Comparison of ENCODE assay signal across 21 cellular contexts in the genomic region with DNA sequence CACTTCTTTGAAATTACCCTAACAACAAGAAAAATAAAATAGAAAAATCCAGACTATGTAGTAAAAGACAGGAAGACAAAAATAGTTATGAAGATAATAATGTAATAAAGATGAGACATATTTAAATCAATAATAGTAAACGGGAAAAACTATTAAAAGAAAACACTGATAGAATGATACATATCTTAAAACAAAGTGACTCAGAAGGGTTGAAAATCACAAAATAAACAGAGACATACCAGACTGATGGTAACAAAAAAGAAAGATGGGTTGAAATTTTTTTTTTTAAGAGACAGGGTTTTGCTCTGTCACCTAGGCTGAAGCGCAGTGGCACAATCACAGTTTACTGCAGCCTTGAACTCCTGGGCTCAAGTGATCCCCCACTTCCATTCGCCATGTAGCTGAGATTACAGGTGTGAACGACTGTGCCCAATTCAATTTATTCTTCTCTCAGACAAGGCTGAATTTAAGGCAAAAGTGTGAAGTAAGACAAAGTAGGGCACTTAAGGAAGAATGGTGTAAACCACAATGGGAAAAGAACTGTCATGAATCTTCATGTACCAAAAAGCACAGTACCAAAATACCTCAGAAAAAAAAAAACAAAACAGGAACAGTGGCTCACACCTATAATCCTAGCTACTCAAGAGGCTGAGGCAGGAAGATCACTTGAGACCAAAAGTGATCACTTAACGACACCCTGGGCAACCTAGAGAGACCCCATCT. TPM values are rescaled to one million over a fixed set of nuclear protein-coding genes. Genes with fewer than 3 reads are reported as not detected.
DNase-seq lines count a peak whose midpoint lies in the region; ATAC-seq, FAIRE-seq and TF ChIP-seq lines count a peak whose summit lies in the region.
"Had no signal": no experiment of that assay in that cellular context is flagged by ENCODE, and none has a peak within 500 bp of the region (broad histone marks: within the 10 kb centered on the region; RNA-seq: fewer than 3 reads in every experiment).

No MANE protein-coding gene starts in this region.

- H3K27ac ChIP-seq in SK-N-SH (ENCODE audit: low read depth in 2 of 2, low read length in 1 of 2) (no peak overlapping the region), GM23338 (ENCODE audit: low read depth) (no peak overlapping the region)
- H3K27ac ChIP-seq: 22Rv1, SK-N-MC had no signal

- H3K27ac Mint-ChIP-seq in GM23338, result peak overlapping the region; percentile 34; the same call in 1 of the 2 replicates
- peak overlapping the region; percentile 14 for H3K27ac Mint-ChIP-seq in stimulated activated naive CD8-positive, alpha-beta T cell treated with anti-CD3 and anti-CD28 coated beads, Interleukin-15, Interleukin-2, amounts not matched to agents 100 ng/mL and 50 ng/mL, for 24 hours
- H3K27ac Mint-ChIP-seq in stimulated activated effector memory CD8-positive, alpha-beta T cell treated with anti-CD3 and anti-CD28 coated beads, Interleukin-12 subunit alpha, Interleukin-12 subunit beta, amount 100 ng/mL, for 72 hours, result no peak overlapping the region

- no peak overlapping the region for H3K4me3 ChIP-seq in SK-N-SH (ENCODE audit: low read depth in 2 of 2, low read length in 1 of 2)
- no peak overlapping the region for H3K4me3 ChIP-seq in GM23338
- H3K4me3 ChIP-seq: SK-N-MC had no signal

- no peaks in the 10 kb centered on the region for H3K9me2 ChIP-seq in SK-N-SH
- H3K9me2 ChIP-seq in GM23338 (ENCODE audit: insufficient read depth), result no peaks in the 10 kb centered on the region

- FAIRE-seq in frontal cortex (lab: Jason Lieb, UNC), result peak; percentile 52

- H3K4me1 Mint-ChIP-seq in GM23338, result no peaks in the 10 kb centered on the region
- H3K4me1 Mint-ChIP-seq in stimulated activated naive CD8-positive, alpha-beta T cell treated with anti-CD3 and anti-CD28 coated beads, Interleukin-15, Interleukin-2, amounts not matched to agents 100 ng/mL and 50 ng/mL, for 24 hours (ENCODE audit: low read depth), result peaks cover 37% of the 10 kb centered on the region
- peaks cover 26% of the 10 kb centered on the region for H3K4me1 Mint-ChIP-seq in stimulated activated effector memory CD8-positive, alpha-beta T cell treated with anti-CD3 and anti-CD28 coated beads, Interleukin-12 subunit alpha, Interleukin-12 subunit beta, amount 100 ng/mL, for 72 hours

- TF ChIP-seq CTCF in SK-N-SH (IDR thresholded peaks at IDR 0.05) (no peak), GM23338 (conservative IDR thresholded peaks at IDR 0.05; ENCODE audit: low read depth in 2 of 2) (no peak)

- no peaks in the 10 kb centered on the region for H3K36me3 Mint-ChIP-seq in GM23338 (ENCODE audit: low read depth)
- H3K36me3 Mint-ChIP-seq in stimulated activated naive CD8-positive, alpha-beta T cell treated with anti-CD3 and anti-CD28 coated beads, Interleukin-15, Interleukin-2, amounts not matched to agents 100 ng/mL and 50 ng/mL, for 24 hours (ENCODE audit: low read depth), result peaks cover 19% of the 10 kb centered on the region
- H3K36me3 Mint-ChIP-seq in stimulated activated effector memory CD8-positive, alpha-beta T cell treated with anti-CD3 and anti-CD28 coated beads, Interleukin-12 subunit alpha, Interleukin-12 subunit beta, amount 100 ng/mL, for 72 hours, result no peaks in the 10 kb centered on the region

- DNase-seq in SK-N-SH, result no peak
- DNase-seq in GM23338 (ENCODE audit: low spot score), result no peak
- no peak for DNase-seq in frontal cortex (ENCODE audit: low spot score in 2 of 2)
- no peak for DNase-seq in NCI-H1436 (lab: John Stamatoyannopoulos, UW)
- no peak for DNase-seq in stimulated activated effector memory CD8-positive, alpha-beta T cell treated with anti-CD3 and anti-CD28 coated beads, Interleukin-12 subunit alpha, Interleukin-12 subunit beta, amount 100 ng/mL, for 72 hours (ENCODE audit: low spot score in 2 of 2)
- DNase-seq in C1 segment of cervical spinal cord (lab: John Stamatoyannopoulos, UW), result no peak
- DNase-seq: BE2C; CD4-positive, alpha-beta memory T cell; DMS153; H9; NCI-H1105; NCI-H1694 treated with DMSO at 0.1 percent for 48 hours; NCI-H2107; NCI-H510A; NCI-H748 treated with DMSO at 0.1 percent for 48 hours; SHP77; T-helper 1 cell had no signal

- no peaks in the 10 kb centered on the region for H3K9me3 ChIP-seq in SK-N-SH
- H3K9me3 ChIP-seq: BE2C had no signal

- H3K36me3 ChIP-seq in SK-N-SH (replicated peaks in 1 of 2; ENCODE audit: control insufficient read depth in 1 of 2, insufficient read depth in 2 of 2, low read length in 1 of 2) (no peaks in the 10 kb centered on the region), GM23338 (ENCODE audit: insufficient read depth) (no peaks in the 10 kb centered on the region)
- H3K36me3 ChIP-seq: BE2C had no signal

- no peak overlapping the region for H3K9ac ChIP-seq in SK-N-SH

- H3K27me3 Mint-ChIP-seq in GM23338 (ENCODE audit: insufficient read depth, low read depth, poor library complexity), result peaks cover 6% of the 10 kb centered on the region
- no peaks in the 10 kb centered on the region for H3K27me3 Mint-ChIP-seq in stimulated activated naive CD8-positive, alpha-beta T cell treated with anti-CD3 and anti-CD28 coated beads, Interleukin-15, Interleukin-2, amounts not matched to agents 100 ng/mL and 50 ng/mL, for 24 hours
- H3K27me3 Mint-ChIP-seq: CD4-positive, alpha-beta memory T cell had no signal

- H3K4me2 ChIP-seq in SK-N-SH (0 out of 2 replicates have a peak overlapping the region, but pooled peaks have one; percentile 12), GM23338 (no peak overlapping the region)

- H3K4me1 ChIP-seq in SK-N-SH (ENCODE audit: control insufficient read depth in 1 of 2, insufficient read depth in 2 of 2, low read depth in 1 of 2, low read length in 1 of 2), result peaks cover 4 to 19% of the 10 kb centered on the region in 2 experiments; a peak in 3 of 4 replicates
- H3K4me1 ChIP-seq in GM23338 (ENCODE audit: insufficient read depth), result no peaks in the 10 kb centered on the region

- no peak overlapping the region for H2AFZ ChIP-seq in SK-N-SH (ENCODE audit: low read depth)
- H2AFZ ChIP-seq in GM23338, result no peak overlapping the region

- H3F3A ChIP-seq in SK-N-SH (replicated peaks; ENCODE audit: insufficient read depth) (no peaks in the 10 kb centered on the region), GM23338 (replicated peaks; ENCODE audit: low read depth) (no peaks in the 10 kb centered on the region)

- POLR2A ChIA-PET in SK-N-SH (lab: Yijun Ruan, JAX), result no interaction called here

- no peak for TF ChIP-seq RAD21 in SK-N-SH (IDR thresholded peaks at IDR 0.05; ENCODE audit: low read length)

- H3K79me2 ChIP-seq in SK-N-SH (ENCODE audit: insufficient read depth), result peaks cover 56% of the 10 kb centered on the region
- H3K79me2 ChIP-seq in GM23338 (replicated peaks; ENCODE audit: insufficient read depth), result peaks cover 98% of the 10 kb centered on the region

- H3K4me3 Mint-ChIP-seq in GM23338, result no peak overlapping the region
- no peak overlapping the region for H3K4me3 Mint-ChIP-seq in stimulated activated naive CD8-positive, alpha-beta T cell treated with anti-CD3 and anti-CD28 coated beads, Interleukin-15, Interleukin-2, amounts not matched to agents 100 ng/mL and 50 ng/mL, for 24 hours
- H3K4me3 Mint-ChIP-seq in stimulated activated effector memory CD8-positive, alpha-beta T cell treated with anti-CD3 and anti-CD28 coated beads, Interleukin-12 subunit alpha, Interleukin-12 subunit beta, amount 100 ng/mL, for 72 hours, result no peak overlapping the region
- H3K4me3 Mint-ChIP-seq: H9 had no signal

- no peaks in the 10 kb centered on the region for H3K27me3 ChIP-seq in SK-N-SH (ENCODE audit: insufficient read depth)
- H3K27me3 ChIP-seq in GM23338 (ENCODE audit: insufficient read depth), result no peaks in the 10 kb centered on the region
- H3K27me3 ChIP-seq: BE2C had no signal

- H4K20me1 ChIP-seq in SK-N-SH (ENCODE audit: insufficient read depth), result 0 out of 2 replicates have a peak, but pooled peaks cover 25% of the 10 kb centered on the region
- peaks cover 30% of the 10 kb centered on the region for H4K20me1 ChIP-seq in GM23338 (replicated peaks; ENCODE audit: insufficient read depth)

- CTCF ChIA-PET in SK-N-SH (lab: Yijun Ruan, JAX), result interaction anchor here (1.7 kb wide), 1 partner anchor 105 kb away, joined by 5 read pairs; no protein-coding TSS in a partner anchor

- TF ChIP-seq EP300 in SK-N-SH (IDR thresholded peaks at IDR 0.05; ENCODE audit: borderline replicate concordance in 1 of 2, low read depth in 1 of 2, low read length in 1 of 2), result no peak

- ATAC-seq in SK-N-SH treated with all-trans-retinoic acid at 6 μM for 48 hours (no peak), GM23338 (no peak)
- no peak for ATAC-seq in stimulated activated effector memory CD8-positive, alpha-beta T cell treated with anti-CD3 and anti-CD28 coated beads, Interleukin-12 subunit alpha, Interleukin-12 subunit beta, amount 100 ng/mL, for 72 hours

- H3K9me3 Mint-ChIP-seq in GM23338, result no peaks in the 10 kb centered on the region; the same call in 2 of the 3 replicates
- no peaks in the 10 kb centered on the region for H3K9me3 Mint-ChIP-seq in stimulated activated naive CD8-positive, alpha-beta T cell treated with anti-CD3 and anti-CD28 coated beads, Interleukin-15, Interleukin-2, amounts not matched to agents 100 ng/mL and 50 ng/mL, for 24 hours
- no peaks in the 10 kb centered on the region for H3K9me3 Mint-ChIP-seq in stimulated activated effector memory CD8-positive, alpha-beta T cell treated with anti-CD3 and anti-CD28 coated beads, Interleukin-12 subunit alpha, Interleukin-12 subunit beta, amount 100 ng/mL, for 72 hours
- H3K9me3 Mint-ChIP-seq: H9 had no signal

- WGBS in SK-N-SH (ENCODE audit: low lambda C conversion rate), result 90% methylated on average over 5 of the region's 5 CpGs

TF ChIP-seq in SK-N-SH, 30 proteins besides CTCF, POLR2A, EP300 and RAD21 (continues in another document):
- no peak for TF ChIP-seq JUND (IDR thresholded peaks at IDR 0.05)
- TF ChIP-seq RXRA (IDR thresholded peaks at IDR 0.05; ENCODE audit: borderline replicate concordance, low read depth), result no peak
- TF ChIP-seq MEF2A (IDR thresholded peaks at IDR 0.05; ENCODE audit: borderline replicate concordance, low read depth), result no peak

TF ChIP-seq in SK-N-SH treated with all-trans-retinoic acid at 6 μM for 48 hours, 23 proteins besides CTCF, POLR2A, EP300 and RAD21 (continues in another document):
- TF ChIP-seq SNAI2 (CRISPR knock-in tag; IDR thresholded peaks at IDR 0.05) (no peak), PPARA (CRISPR knock-in tag; IDR thresholded peaks at IDR 0.05; ENCODE audit: borderline replicate concordance) (no peak), TCF4 (CRISPR knock-in tag; IDR thresholded peaks at IDR 0.05; ENCODE audit: borderline replicate concordance) (no peak)

TF ChIP-seq in GM23338, 12 proteins besides CTCF, POLR2A, EP300 and RAD21 (continues in another document):
- TF ChIP-seq STAT1 (IDR thresholded peaks at IDR 0.05; ENCODE audit: unreplicated experiment), result no peak

RNA-seq across cellular contexts. Expression of a gene that starts 47.4 kb away (rescaled TPM):
- polyA plus RNA-seq in SK-N-SH (2012; rRNA removed), result 20.0 and 24.6 TPM in 2 replicates
- polyA plus RNA-seq in SK-N-SH (2012; cell fraction: cytosol; rRNA removed), result 32.7 and 32.9 TPM in 2 replicates
- 30.9 and 50.9 TPM in 2 replicates for polyA plus RNA-seq in SK-N-SH (2012; cell fraction: nucleus; rRNA removed)
- 69.1 and 90.1 TPM in 2 replicates for total RNA-seq in GM23338 (2014; rRNA removed; shearing (Covaris generic))
- 20.6 and 21.8 TPM in 2 replicates for polyA plus RNA-seq in GM23338 (2016; fragmentation: Nextera tagmentation; extraction: Ambion mirVana)
- 207 TPM for total RNA-seq in frontal cortex
